In genomic region chr3:139304383-139304782, GRCh38 we compare ENCODE assay signal across 1 cellular context.
TF ChIP-seq lines count a peak whose summit lies in the region.

No MANE protein-coding gene starts in this region.

TF ChIP-seq in K562, 482 proteins besides CTCF, POLR2A, EP300 and RAD21 (continued from another document):
- TF ChIP-seq ZNF318 (IDR thresholded peaks at IDR 0.05; ENCODE audit: borderline replicate concordance in 1 of 2, low read depth in 1 of 2) (no peak), ZNF511 (CRISPR knock-in tag; IDR thresholded peaks at IDR 0.05) (no peak)
